ENCODE assay signal across 11 cellular contexts in the genomic region with DNA sequence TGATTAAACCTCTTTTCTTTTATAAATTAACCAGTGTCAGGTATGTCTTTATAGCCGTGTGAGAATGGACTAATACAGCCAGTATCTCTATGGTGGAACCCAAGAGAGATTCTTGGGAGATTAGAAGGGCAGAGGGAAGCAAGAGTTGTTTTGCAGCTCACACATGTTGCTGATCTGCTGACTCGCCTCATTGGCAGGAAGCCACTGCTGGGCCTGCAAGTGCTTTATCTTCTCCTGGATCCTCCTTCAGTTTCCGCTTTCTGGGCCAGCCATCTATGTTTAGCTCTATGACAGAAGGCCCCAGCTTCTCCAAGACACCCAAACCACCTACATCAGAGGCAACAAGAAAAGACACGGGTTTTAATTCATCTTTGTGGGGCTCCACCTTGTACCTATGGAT. TPM values are rescaled to one million over a fixed set of nuclear protein-coding genes. Genes with fewer than 3 reads are reported as not detected.
A peak's percentile ranks its signal among the peaks of the same experiment; 100 is the strongest.
DNase-seq lines count a peak whose midpoint lies in the region; ATAC-seq, FAIRE-seq and TF ChIP-seq lines count a peak whose summit lies in the region.
"Had no signal": no experiment of that assay in that cellular context is flagged by ENCODE, and none has a peak within 500 bp of the region (broad histone marks: within the 10 kb centered on the region; RNA-seq: fewer than 3 reads in every experiment).

No MANE protein-coding gene starts in this region.

- peaks cover 0 to 4% of the 10 kb centered on the region in 2 donors for H3K4me1 ChIP-seq in breast epithelium

- no peak for TF ChIP-seq POLR2A in breast epithelium (IDR thresholded peaks at IDR 0.05)

- no peaks in the 10 kb centered on the region for H3K36me3 ChIP-seq in MG63
- H3K36me3 ChIP-seq in breast epithelium, result no peaks in the 10 kb centered on the region

- no peak for ATAC-seq in HG03521 (IDR thresholded peaks at IDR 0.05; ENCODE audit: unreplicated experiment)

- DNase-seq in MG63 (peak; percentile 85), breast epithelium (ENCODE audit: low spot score in 2 of 2) (peak in 1 of 2 donors; percentile 29), iris pigment epithelial cell (ENCODE audit: low read depth) (peak; percentile 94), urothelium cell line (ENCODE audit: low spot score) (peak; percentile 36), NK-92 (lab: John Stamatoyannopoulos, UW; ENCODE audit: unreplicated experiment) (no peak)
- DNase-seq in activated effector memory CD4-positive, alpha-beta T cell treated with anti-CD3 and anti-CD28 coated beads, Interleukin-2, amount 50 U/mL, for 16 hours, result no peak
- DNase-seq: islet precursor cell; NCI-H1417; stimulated activated CD4-positive, alpha-beta T cell treated with anti-CD3 and anti-CD28 coated beads, Interleukin-1b, Interleukin-23, amount 100 ng/mL, for 48 hours had no signal

- no peak for FAIRE-seq in urothelium cell line (lab: Jason Lieb, UNC)
- FAIRE-seq: GM18507 had no signal

- intact Hi-C loops in breast epithelium (cut with DNase I; ENCODE audit: low total_unique reads), result no loop called here

- TF ChIP-seq CTCF in breast epithelium (IDR thresholded peaks at IDR 0.05), result no peak

- H3K9me3 ChIP-seq in MG63 (no peaks in the 10 kb centered on the region), breast epithelium (peaks cover 0 to 8% of the 10 kb centered on the region in 2 donors)

- H3K27ac ChIP-seq in breast epithelium, result peak overlapping the region; percentile 37 to 76

- no peaks in the 10 kb centered on the region for H3K27me3 ChIP-seq in MG63
- no peaks in the 10 kb centered on the region for H3K27me3 ChIP-seq in breast epithelium

- no peak overlapping the region for H3K4me3 ChIP-seq in MG63
- no peak overlapping the region for H3K4me3 ChIP-seq in breast epithelium

RNA-seq across cellular contexts. Expression of a gene that starts 23.4 kb away (rescaled TPM):
- total RNA-seq in MG63 (2014; rRNA removed; shearing (Covaris generic); ENCODE audit: low replicate concordance), result not detected in 2 replicates
- total RNA-seq in breast epithelium, result 100 to 1,000 TPM in 2 of 3 donors, 10 to 100 TPM in 1; 68.5 to 492 (median 215) TPM

Comparison
In these comparisons a context has a peak if more than half of its experiments do, and no peak if none do; other contexts are left out.
1. DNase-seq: peak in MG63 (single experiment), iris pigment epithelial cell (single experiment) and urothelium cell line (single experiment); none in activated effector memory CD4-positive, alpha-beta T cell treated with anti-CD3 and anti-CD28 coated beads, Interleukin-2, amount 50 U/mL, for 16 hours (single experiment) and NK-92 (single experiment).
2. RNA of a gene that starts 23.4 kb away (total RNA-seq): 68.5 to 492 TPM in breast epithelium; not detected in MG63; every median in the first group is over 10 times any median in the second.